Comparison of ENCODE assay signal across 9 cellular contexts in the genomic region with DNA sequence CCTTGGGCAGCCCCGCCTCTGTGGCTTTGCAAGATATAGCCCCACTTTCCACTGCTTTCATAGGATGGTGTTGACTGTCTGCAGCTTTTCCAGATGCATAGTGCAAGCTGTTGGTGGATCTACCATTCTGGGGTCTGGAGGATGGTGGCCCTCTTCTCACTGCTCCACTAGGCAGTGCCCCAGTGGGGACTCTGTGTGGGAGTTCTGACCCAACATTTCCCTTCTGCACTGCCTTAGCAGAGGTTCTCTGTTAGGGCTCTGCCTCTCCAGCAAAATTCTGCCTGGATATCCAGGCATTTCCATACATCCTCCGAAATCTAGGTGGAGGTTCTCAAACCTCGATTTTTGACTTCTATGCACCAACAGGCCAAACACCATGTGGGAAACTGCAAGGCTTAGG.
"Had no signal": no experiment of that assay in that cellular context is flagged by ENCODE, and none has a peak within 500 bp of the region (broad histone marks: within the 10 kb centered on the region; RNA-seq: fewer than 3 reads in every experiment).

No MANE protein-coding gene starts in this region.

- H3K4me1 Mint-ChIP-seq: GM23338, H9 had no signal

- H3K4me2 ChIP-seq: GM23338, KMS-11 had no signal

- H3K27ac Mint-ChIP-seq: GM23338, H9, HFFc6 had no signal

- DNase-seq: H9, HCEC 1CT, HFFc6, IMR-90, KBM-7 had no signal

- H3K4me3 ChIP-seq: GM23338 had no signal

- H2AFZ ChIP-seq: GM23338 had no signal

- FAIRE-seq: H1, H54 had no signal

- H3K27ac ChIP-seq: KMS-11 had no signal

- ATAC-seq: GM23338 had no signal

- H3K4me3 Mint-ChIP-seq: GM23338, H9, HFFc6 had no signal

- H3K9ac ChIP-seq: KMS-11 had no signal
